In the genomic region with DNA sequence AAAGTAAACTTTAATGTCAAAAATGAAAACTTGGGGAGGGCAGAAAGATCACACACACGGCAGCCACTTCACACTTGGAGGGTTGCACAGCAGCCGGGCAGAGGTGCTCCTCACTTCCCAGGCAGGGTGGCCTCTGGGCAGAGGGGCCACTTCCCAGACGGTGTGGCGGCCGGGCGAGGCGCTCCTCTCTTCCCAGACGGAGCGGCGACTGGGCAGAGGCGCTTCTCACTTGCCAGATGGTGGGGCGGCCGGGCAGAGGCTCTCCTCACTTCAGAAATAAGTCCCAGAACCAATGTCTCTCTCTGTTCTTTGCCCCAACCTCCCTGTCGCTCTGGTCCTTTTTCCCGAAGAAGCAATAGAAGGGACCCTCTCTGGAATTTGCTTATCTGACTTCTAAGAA, we compare ENCODE assay signal across 31 cellular contexts.
"Had no signal": no experiment of that assay in that cellular context is flagged by ENCODE, and none has a peak within 500 bp of the region (broad histone marks: within the 10 kb centered on the region; RNA-seq: fewer than 3 reads in every experiment).

No MANE protein-coding gene starts in this region.

- H3K27me3 ChIP-seq: adrenal gland, body of pancreas, esophagus muscularis mucosa, gastrocnemius medialis had no signal

- DNase-seq: activated CD4-positive, alpha-beta memory T cell treated with anti-CD3 and anti-CD28 coated beads for 36 hours; activated CD4-positive, alpha-beta T cell treated with anti-CD3 and anti-CD28 coated beads for 36 hours; activated CD4-positive, alpha-beta T cell treated with anti-CD3 and anti-CD28 coated beads, Interleukin-2, amount 10 ng/mL, durations not matched to agents 24 days and 14 days; activated CD4-positive, CD25-positive, alpha-beta regulatory T cell; activated CD4-positive, CD25-positive, alpha-beta regulatory T cell treated with anti-CD3 and anti-CD28 coated beads, Interleukin-2, amount 50 U/mL, for 72 hours; activated CD8-positive, alpha-beta memory T cell treated with anti-CD3 and anti-CD28 coated beads, Interleukin-2, amount 10 ng/mL, durations not matched to agents 7 days and 5 days; activated CD8-positive, alpha-beta memory T cell treated with anti-CD3 and anti-CD28 coated beads, Interleukin-2, amount 50 U/mL, for 4 hours; activated CD8-positive, alpha-beta T cell treated with anti-CD3 and anti-CD28 coated beads, Interleukin-2, amount 10 ng/mL, durations not matched to agents 7 days and 5 days; activated effector memory CD4-positive, alpha-beta T cell treated with anti-CD3 and anti-CD28 coated beads, Interleukin-2, amount 50 U/mL, for 16 hours; activated naive CD4-positive, alpha-beta T cell treated with anti-CD3 and anti-CD28 coated beads for 36 hours; activated naive CD8-positive, alpha-beta T cell treated with anti-CD3 and anti-CD28 coated beads for 36 hours; activated naive CD8-positive, alpha-beta T cell treated with anti-CD3 and anti-CD28 coated beads, Interleukin-2, amount 50 U/mL, for 24 hours; activated T-cell treated with anti-CD3 and anti-CD28 coated beads, Interleukin-2, amount 50 U/mL, for 1 hour; activated T-cell treated with anti-CD3 and anti-CD28 coated beads, Interleukin-2, amount 50 U/mL, for 48 hours; adrenal gland; amygdala; aorta; body of pancreas; caudate nucleus; cortex of kidney; dermis blood vessel endothelial cell; effector CD4-positive, alpha-beta T cell; effector memory CD8-positive, alpha-beta T cell; erythroblast; foreskin keratinocyte; gastrocnemius medialis; T-helper 1 cell; T-helper 17 cell; T1000; WERI-Rb-1 had no signal

- ATAC-seq: activated CD4-positive, alpha-beta T cell treated with anti-CD3 and anti-CD28 coated beads for 36 hours; activated CD8-positive, alpha-beta memory T cell treated with anti-CD3 and anti-CD28 coated beads, Interleukin-2, amount 10 ng/mL, durations not matched to agents 7 days and 5 days; activated CD8-positive, alpha-beta T cell treated with anti-CD3 and anti-CD28 coated beads, Interleukin-2, amount 10 ng/mL, durations not matched to agents 7 days and 5 days; activated naive CD8-positive, alpha-beta T cell treated with anti-CD3 and anti-CD28 coated beads, Interleukin-2, amount 50 U/mL, for 24 hours; body of pancreas; effector memory CD8-positive, alpha-beta T cell; foreskin keratinocyte; gastrocnemius medialis; T-helper 17 cell had no signal

- H3K36me3 ChIP-seq: adrenal gland, esophagus muscularis mucosa, gastrocnemius medialis, WERI-Rb-1 had no signal

- H3K9me3 ChIP-seq: adrenal gland, body of pancreas, esophagus muscularis mucosa, gastrocnemius medialis had no signal

- H3K27ac ChIP-seq: adrenal gland, body of pancreas, esophagus muscularis mucosa, foreskin keratinocyte, gastrocnemius medialis, WERI-Rb-1 had no signal

- H3K4me1 ChIP-seq: adrenal gland, esophagus muscularis mucosa, foreskin keratinocyte, gastrocnemius medialis had no signal

- H3K4me3 ChIP-seq: adrenal gland, body of pancreas, esophagus muscularis mucosa, gastrocnemius medialis had no signal
